ENCODE assay signal across 1 cellular context in the genomic region with DNA sequence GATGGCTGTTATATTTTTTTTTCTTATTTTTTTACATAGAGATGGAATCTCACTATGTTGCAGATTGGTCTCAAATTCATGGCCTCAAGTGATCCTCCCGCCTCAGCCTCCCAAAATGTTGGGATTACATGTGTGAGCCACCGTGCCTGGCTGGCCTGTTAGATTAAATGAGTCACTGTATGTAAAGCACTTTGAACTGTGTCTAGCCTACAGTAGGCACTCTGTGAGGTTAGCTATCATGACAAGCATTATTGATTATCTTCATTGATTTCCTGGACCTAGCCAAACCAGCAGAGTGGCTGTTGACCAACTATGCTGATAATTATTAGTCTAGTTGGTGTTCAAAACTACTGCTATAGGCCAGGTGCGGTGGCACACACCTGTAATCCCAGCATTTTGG.
TF ChIP-seq lines count a peak whose summit lies in the region.

No MANE protein-coding gene starts in this region.

TF ChIP-seq in HepG2, 621 proteins besides CTCF, POLR2A, EP300 and RAD21 (continued from another document):
- TF ChIP-seq, protein P1, sequence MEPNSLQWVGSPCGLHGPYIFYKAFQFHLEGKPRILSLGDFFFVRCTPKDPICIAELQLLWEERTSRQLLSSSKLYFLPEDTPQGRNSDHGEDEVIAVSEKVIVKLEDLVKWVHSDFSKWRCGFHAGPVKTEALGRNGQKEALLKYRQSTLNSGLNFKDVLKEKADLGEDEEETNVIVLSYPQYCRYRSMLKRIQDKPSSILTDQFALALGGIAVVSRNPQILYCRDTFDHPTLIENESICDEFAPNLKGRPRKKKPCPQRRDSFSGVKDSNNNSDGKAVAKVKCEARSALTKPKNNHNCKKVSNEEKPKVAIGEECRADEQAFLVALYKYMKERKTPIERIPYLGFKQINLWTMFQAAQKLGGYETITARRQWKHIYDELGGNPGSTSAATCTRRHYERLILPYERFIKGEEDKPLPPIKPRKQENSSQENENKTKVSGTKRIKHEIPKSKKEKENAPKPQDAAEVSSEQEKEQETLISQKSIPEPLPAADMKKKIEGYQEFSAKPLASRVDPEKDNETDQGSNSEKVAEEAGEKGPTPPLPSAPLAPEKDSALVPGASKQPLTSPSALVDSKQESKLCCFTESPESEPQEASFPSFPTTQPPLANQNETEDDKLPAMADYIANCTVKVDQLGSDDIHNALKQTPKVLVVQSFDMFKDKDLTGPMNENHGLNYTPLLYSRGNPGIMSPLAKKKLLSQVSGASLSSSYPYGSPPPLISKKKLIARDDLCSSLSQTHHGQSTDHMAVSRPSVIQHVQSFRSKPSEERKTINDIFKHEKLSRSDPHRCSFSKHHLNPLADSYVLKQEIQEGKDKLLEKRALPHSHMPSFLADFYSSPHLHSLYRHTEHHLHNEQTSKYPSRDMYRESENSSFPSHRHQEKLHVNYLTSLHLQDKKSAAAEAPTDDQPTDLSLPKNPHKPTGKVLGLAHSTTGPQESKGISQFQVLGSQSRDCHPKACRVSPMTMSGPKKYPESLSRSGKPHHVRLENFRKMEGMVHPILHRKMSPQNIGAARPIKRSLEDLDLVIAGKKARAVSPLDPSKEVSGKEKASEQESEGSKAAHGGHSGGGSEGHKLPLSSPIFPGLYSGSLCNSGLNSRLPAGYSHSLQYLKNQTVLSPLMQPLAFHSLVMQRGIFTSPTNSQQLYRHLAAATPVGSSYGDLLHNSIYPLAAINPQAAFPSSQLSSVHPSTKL (CRISPR knock-in tag; IDR thresholded peaks at IDR 0.05) = peak; percentile 40; the same call in 1 of the 2 replicates
- TF ChIP-seq ZNF703 (CRISPR knock-in tag; IDR thresholded peaks at IDR 0.05; ENCODE audit: borderline replicate concordance) (no peak), SP4 (CRISPR knock-in tag; IDR thresholded peaks at IDR 0.05) (no peak), ZNF644 (CRISPR knock-in tag; IDR thresholded peaks at IDR 0.05; ENCODE audit: low read depth) (no peak), NFAT5 (CRISPR knock-in tag; IDR thresholded peaks at IDR 0.05) (no peak), MAF1 (CRISPR knock-in tag; IDR thresholded peaks at IDR 0.05; ENCODE audit: borderline replicate concordance) (no peak), SCMH1 (CRISPR knock-in tag; IDR thresholded peaks at IDR 0.05; ENCODE audit: borderline replicate concordance) (no peak), HOXA5 (CRISPR knock-in tag; IDR thresholded peaks at IDR 0.05) (peak; percentile 65; the same call in 1 of the 2 replicates), CREB1 (IDR thresholded peaks at IDR 0.05) (0 out of 2 replicates have a peak, but pooled peaks have one; percentile 19), CREB1 (CRISPR knock-in tag; IDR thresholded peaks at IDR 0.05) (no peak), ZFP36L2 (CRISPR knock-in tag; IDR thresholded peaks at IDR 0.05) (no peak), FOXK2 (IDR thresholded peaks at IDR 0.05) (no peak), GFI1 (CRISPR knock-in tag; IDR thresholded peaks at IDR 0.05; ENCODE audit: borderline replicate concordance) (no peak), CEBPZ (IDR thresholded peaks at IDR 0.05; ENCODE audit: low read length) (no peak), SIN3A (IDR thresholded peaks at IDR 0.05; ENCODE audit: borderline replicate concordance, low read depth, low read length) (no peak), MAFG (CRISPR knock-in tag; IDR thresholded peaks at IDR 0.05) (no peak), SRF (IDR thresholded peaks at IDR 0.05; ENCODE audit: low read depth, low read length) (no peak), TRIM24 (CRISPR knock-in tag; IDR thresholded peaks at IDR 0.05) (no peak), ZNF713 (CRISPR knock-in tag; IDR thresholded peaks at IDR 0.05) (no peak), BCL6 (CRISPR knock-in tag; IDR thresholded peaks at IDR 0.05) (peak; percentile 45; the same call in 1 of the 2 replicates), NR2C2 (CRISPR knock-in tag; IDR thresholded peaks at IDR 0.05; ENCODE audit: borderline replicate concordance) (no peak), ZNF275 (CRISPR knock-in tag; IDR thresholded peaks at IDR 0.05; ENCODE audit: borderline replicate concordance) (no peak)
- TF ChIP-seq, protein P2, sequence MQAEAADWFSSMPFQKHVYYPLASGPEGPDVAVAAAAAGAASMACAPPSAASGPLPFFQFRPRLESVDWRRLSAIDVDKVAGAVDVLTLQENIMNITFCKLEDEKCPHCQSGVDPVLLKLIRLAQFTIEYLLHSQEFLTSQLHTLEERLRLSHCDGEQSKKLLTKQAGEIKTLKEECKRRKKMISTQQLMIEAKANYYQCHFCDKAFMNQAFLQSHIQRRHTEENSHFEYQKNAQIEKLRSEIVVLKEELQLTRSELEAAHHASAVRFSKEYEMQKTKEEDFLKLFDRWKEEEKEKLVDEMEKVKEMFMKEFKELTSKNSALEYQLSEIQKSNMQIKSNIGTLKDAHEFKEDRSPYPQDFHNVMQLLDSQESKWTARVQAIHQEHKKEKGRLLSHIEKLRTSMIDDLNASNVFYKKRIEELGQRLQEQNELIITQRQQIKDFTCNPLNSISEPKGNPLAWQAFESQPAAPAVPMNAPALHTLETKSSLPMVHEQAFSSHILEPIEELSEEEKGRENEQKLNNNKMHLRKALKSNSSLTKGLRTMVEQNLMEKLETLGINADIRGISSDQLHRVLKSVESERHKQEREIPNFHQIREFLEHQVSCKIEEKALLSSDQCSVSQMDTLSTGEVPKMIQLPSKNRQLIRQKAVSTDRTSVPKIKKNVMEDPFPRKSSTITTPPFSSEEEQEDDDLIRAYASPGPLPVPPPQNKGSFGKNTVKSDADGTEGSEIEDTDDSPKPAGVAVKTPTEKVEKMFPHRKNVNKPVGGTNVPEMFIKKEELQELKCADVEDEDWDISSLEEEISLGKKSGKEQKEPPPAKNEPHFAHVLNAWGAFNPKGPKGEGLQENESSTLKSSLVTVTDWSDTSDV (CRISPR knock-in tag; IDR thresholded peaks at IDR 0.05) = no peak
- TF ChIP-seq, protein P3, sequence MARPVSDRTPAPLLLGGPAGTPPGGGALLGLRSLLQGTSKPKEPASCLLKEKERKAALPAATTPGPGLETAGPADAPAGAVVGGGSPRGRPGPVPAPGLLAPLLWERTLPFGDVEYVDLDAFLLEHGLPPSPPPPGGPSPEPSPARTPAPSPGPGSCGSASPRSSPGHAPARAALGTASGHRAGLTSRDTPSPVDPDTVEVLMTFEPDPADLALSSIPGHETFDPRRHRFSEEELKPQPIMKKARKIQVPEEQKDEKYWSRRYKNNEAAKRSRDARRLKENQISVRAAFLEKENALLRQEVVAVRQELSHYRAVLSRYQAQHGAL (CRISPR knock-in tag; IDR thresholded peaks at IDR 0.05; ENCODE audit: not compliant biosample characterization) = no peak
- TF ChIP-seq, protein P4, sequence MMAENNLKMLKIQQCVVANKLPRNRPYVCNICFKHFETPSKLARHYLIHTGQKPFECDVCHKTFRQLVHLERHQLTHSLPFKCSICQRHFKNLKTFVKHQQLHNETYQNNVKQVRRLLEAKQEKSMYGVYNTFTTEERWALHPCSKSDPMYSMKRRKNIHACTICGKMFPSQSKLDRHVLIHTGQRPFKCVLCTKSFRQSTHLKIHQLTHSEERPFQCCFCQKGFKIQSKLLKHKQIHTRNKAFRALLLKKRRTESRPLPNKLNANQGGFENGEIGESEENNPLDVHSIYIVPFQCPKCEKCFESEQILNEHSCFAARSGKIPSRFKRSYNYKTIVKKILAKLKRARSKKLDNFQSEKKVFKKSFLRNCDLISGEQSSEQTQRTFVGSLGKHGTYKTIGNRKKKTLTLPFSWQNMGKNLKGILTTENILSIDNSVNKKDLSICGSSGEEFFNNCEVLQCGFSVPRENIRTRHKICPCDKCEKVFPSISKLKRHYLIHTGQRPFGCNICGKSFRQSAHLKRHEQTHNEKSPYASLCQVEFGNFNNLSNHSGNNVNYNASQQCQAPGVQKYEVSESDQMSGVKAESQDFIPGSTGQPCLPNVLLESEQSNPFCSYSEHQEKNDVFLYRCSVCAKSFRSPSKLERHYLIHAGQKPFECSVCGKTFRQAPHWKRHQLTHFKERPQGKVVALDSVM (CRISPR knock-in tag; IDR thresholded peaks at IDR 0.05) = peak; percentile 87
- TF ChIP-seq, protein P5, sequence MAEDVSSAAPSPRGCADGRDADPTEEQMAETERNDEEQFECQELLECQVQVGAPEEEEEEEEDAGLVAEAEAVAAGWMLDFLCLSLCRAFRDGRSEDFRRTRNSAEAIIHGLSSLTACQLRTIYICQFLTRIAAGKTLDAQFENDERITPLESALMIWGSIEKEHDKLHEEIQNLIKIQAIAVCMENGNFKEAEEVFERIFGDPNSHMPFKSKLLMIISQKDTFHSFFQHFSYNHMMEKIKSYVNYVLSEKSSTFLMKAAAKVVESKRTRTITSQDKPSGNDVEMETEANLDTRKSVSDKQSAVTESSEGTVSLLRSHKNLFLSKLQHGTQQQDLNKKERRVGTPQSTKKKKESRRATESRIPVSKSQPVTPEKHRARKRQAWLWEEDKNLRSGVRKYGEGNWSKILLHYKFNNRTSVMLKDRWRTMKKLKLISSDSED (CRISPR knock-in tag; IDR thresholded peaks at IDR 0.05) = no peak
